Comparison of ENCODE assay signal across 19 cellular contexts in genomic region chr1:159756397-159756796, GRCh38. TPM values are rescaled to one million over a fixed set of nuclear protein-coding genes. Genes with fewer than 3 reads are reported as not detected.
DNase-seq lines count a peak whose midpoint lies in the region; ATAC-seq and TF ChIP-seq lines count a peak whose summit lies in the region.
"Had no signal": no experiment of that assay in that cellular context is flagged by ENCODE, and none has a peak within 500 bp of the region (broad histone marks: within the 10 kb centered on the region; RNA-seq: fewer than 3 reads in every experiment).

No MANE protein-coding gene starts in this region.

- ATAC-seq in Right ventricle myocardium superior (ENCODE audit: poor library complexity) (peak; percentile 65), left cardiac atrium (peak; percentile 54 to 66), HG03280 (IDR thresholded peaks at IDR 0.05; ENCODE audit: unreplicated experiment) (no peak)
- ATAC-seq: Panc1 had no signal

- H2BK20ac ChIP-seq in H9 (ENCODE audit: low read depth, low read length, poor library complexity, severe bottlenecking): no peak overlapping the region

- no peak overlapping the region for H3K4me3 ChIP-seq in left ventricle myocardium inferior
- H3K4me3 ChIP-seq in tibial nerve: no peak overlapping the region

- H3K36me3 ChIP-seq in left ventricle myocardium inferior (no peaks in the 10 kb centered on the region), tibial nerve (no peaks in the 10 kb centered on the region)

- H3K4me3 Mint-ChIP-seq in H9: no peak overlapping the region
- H3K4me3 Mint-ChIP-seq: activated B cell treated with CpG ODN at 0.5 μM for 24 hours had no signal

- no peak overlapping the region for H2AK5ac ChIP-seq in H9 (ENCODE audit: insufficient read length, low read length)

- H2BK12ac ChIP-seq in H9 (ENCODE audit: insufficient read length, low read depth, low read length): no peak overlapping the region

- no peak overlapping the region for H4K8ac ChIP-seq in H9 (replicated peaks; ENCODE audit: insufficient read length, low read depth, low read length)

- peaks cover 0 to 2% of the 10 kb centered on the region in 2 experiments; a peak in 1 of 5 replicates for H3K9me3 Mint-ChIP-seq in H9
- H3K9me3 Mint-ChIP-seq: activated B cell treated with CpG ODN at 0.5 μM for 24 hours had no signal

- no peaks in the 10 kb centered on the region for H4K20me1 ChIP-seq in H9 (ENCODE audit: control insufficient read depth, insufficient read depth, insufficient read length)

- no peak overlapping the region for H3K23ac ChIP-seq in H9 (ENCODE audit: insufficient read length, low read depth, low read length)

- no peaks in the 10 kb centered on the region for H3K79me1 ChIP-seq in H9 (ENCODE audit: insufficient read depth, low read depth, low read length, poor library complexity, severe bottlenecking)

- H3K4ac ChIP-seq in H9 (ENCODE audit: low read depth, low read length): no peak overlapping the region

- TF ChIP-seq POLR2A in tibial nerve (IDR thresholded peaks at IDR 0.05): no peak

- H3K36me3 Mint-ChIP-seq in H9 (ENCODE audit: insufficient read depth in 1 of 3, low read depth in 3 of 3): no peaks in the 10 kb centered on the region

- H2BK5ac ChIP-seq in H9 (ENCODE audit: insufficient read length, low read length): no peak overlapping the region

- no peaks in the 10 kb centered on the region for H3K9me3 ChIP-seq in left ventricle myocardium inferior (replicated peaks)
- H3K9me3 ChIP-seq in tibial nerve: no peaks in the 10 kb centered on the region
- no peaks in the 10 kb centered on the region for H3K9me3 ChIP-seq in H9 (ENCODE audit: control insufficient read depth, low read depth, low read length)
- H3K9me3 ChIP-seq: Caco-2 had no signal

- H3K4me1 ChIP-seq in left ventricle myocardium inferior (peaks cover 18% of the 10 kb centered on the region), tibial nerve (no peaks in the 10 kb centered on the region), H9 (ENCODE audit: insufficient read depth, low read length) (no peaks in the 10 kb centered on the region)
- H3K4me1 ChIP-seq: Caco-2 had no signal

- H2BK120ac ChIP-seq in H9 (ENCODE audit: low read depth, low read length, poor library complexity, severe bottlenecking): no peak overlapping the region

- no peak overlapping the region for H2BK15ac ChIP-seq in H9 (ENCODE audit: low read depth, low read length)

- no peak overlapping the region for H3K4me2 ChIP-seq in H9 (ENCODE audit: insufficient read depth, insufficient read length, low read length)

- peak; percentile 42 to 62 for TF ChIP-seq EP300 in tibial nerve (IDR thresholded peaks at IDR 0.05)

- no peak overlapping the region for H4K5ac ChIP-seq in H9 (ENCODE audit: insufficient read length, low read depth, low read length)

- TF ChIP-seq CTCF in left ventricle myocardium inferior (IDR thresholded peaks at IDR 0.05; ENCODE audit: borderline replicate concordance) (no peak), tibial nerve (IDR thresholded peaks at IDR 0.05) (no peak), H9 (conservative IDR thresholded peaks at IDR 0.05) (no peak)

- no peak overlapping the region for H3K27ac ChIP-seq in left ventricle myocardium inferior (replicated peaks)
- H3K27ac ChIP-seq in tibial nerve: no peak overlapping the region
- H3K27ac ChIP-seq in H9 (ENCODE audit: insufficient read length, low read depth, low read length): no peak overlapping the region

- no peak overlapping the region for H4K91ac ChIP-seq in H9 (ENCODE audit: insufficient read length, low read depth, low read length)

- no peak overlapping the region for H3T11ph ChIP-seq in H9 (ENCODE audit: low read length)

- DNase-seq in Right ventricle myocardium superior (no peak), left ventricle myocardium inferior (no peak), SKM-1 (lab: John Stamatoyannopoulos, UW; ENCODE audit: unreplicated experiment) (peak; percentile 73), left cardiac atrium (no peak), tibial nerve (ENCODE audit: low spot score in 2 of 2) (peak in 1 of 2 donors; percentile 28), H9 (no peak), middle frontal gyrus (ENCODE audit: extremely low spot score, low spot score) (no peak)
- DNase-seq: ACHN; activated B cell treated with CpG ODN at 0.5 μM for 24 hours; activated effector memory CD4-positive, alpha-beta T cell treated with anti-CD3 and anti-CD28 coated beads, Interleukin-2, amount 50 U/mL, for 16 hours; Caco-2; mesendoderm; NCI-H2029 treated with DMSO at 0.1 percent for 48 hours; NCI-H524 treated with DMSO at 0.1 percent for 48 hours; stimulated activated CD4-positive, alpha-beta T cell treated with anti-CD3 and anti-CD28 coated beads, Interleukin-1b, Interleukin-23, amount 100 ng/mL, for 48 hours had no signal

- no peak overlapping the region for H3K14ac ChIP-seq in H9 (ENCODE audit: insufficient read depth, low read length)

- H3K56ac ChIP-seq in H9 (ENCODE audit: insufficient read length, low read depth, low read length): no peak overlapping the region

- H3K4me1 Mint-ChIP-seq in H9: no peaks in the 10 kb centered on the region
- H3K4me1 Mint-ChIP-seq: activated B cell treated with CpG ODN at 0.5 μM for 24 hours had no signal

- no peak overlapping the region for H3K9ac ChIP-seq in H9 (ENCODE audit: extremely low read depth, insufficient read length, low read length)

- H3K23me2 ChIP-seq in H9 (ENCODE audit: insufficient read length, low read depth, low read length, poor library complexity, severe bottlenecking): no peaks in the 10 kb centered on the region

- H3K79me2 ChIP-seq in H9 (ENCODE audit: insufficient read depth, low read length): no peaks in the 10 kb centered on the region

- H2AFZ ChIP-seq in H9 (ENCODE audit: low read length): no peak overlapping the region

- H3K27me3 Mint-ChIP-seq in H9 (ENCODE audit: low read depth): peaks cover 2% of the 10 kb centered on the region; the same call in 1 of the 2 replicates

- H3K27ac Mint-ChIP-seq in H9: no peak overlapping the region
- H3K27ac Mint-ChIP-seq: activated B cell treated with CpG ODN at 0.5 μM for 24 hours had no signal

- intact Hi-C loops in Right ventricle myocardium superior (cut with DNase I): no loop called here
- intact Hi-C loops in left ventricle myocardium inferior (cut with micrococcal nuclease): no loop called here
- intact Hi-C loops in left cardiac atrium (cut with DNase I): no loop called here

- no peak overlapping the region for H3K18ac ChIP-seq in H9 (ENCODE audit: insufficient read length, low read depth, low read length)

- no peaks in the 10 kb centered on the region for H3K27me3 ChIP-seq in left ventricle myocardium inferior (ENCODE audit: low read depth)
- H3K27me3 ChIP-seq in tibial nerve: no peaks in the 10 kb centered on the region
- no peaks in the 10 kb centered on the region for H3K27me3 ChIP-seq in H9 (ENCODE audit: insufficient read depth, low read length)

RNA-seq across cellular contexts. Expression of gene DUSP23, which starts 24.4 kb away (rescaled TPM):
- total RNA-seq in Right ventricle myocardium superior (15.5 TPM), left ventricle myocardium inferior (15.0 TPM), left cardiac atrium (10 to 100 TPM; 25.4 to 36.0 TPM), tibial nerve (100 to 1,000 TPM; 114 to 162 (median 123) TPM), H9 (2021) (25.0 and 27.3 TPM in 2 replicates)

RNA-seq across cellular contexts. Expression of gene CRP, which starts 42.0 kb away (rescaled TPM):
- total RNA-seq in Right ventricle myocardium superior (not detected), left ventricle myocardium inferior (not detected), left cardiac atrium (not detected), tibial nerve (not detected), H9 (2021) (not detected in 2 replicates)
- total RNA-seq: activated B cell treated with CpG ODN at 0.5 μM for 24 hours, Caco-2, H1, HT-29 had no signal

RNA-seq across cellular contexts. Expression of gene FCRL6, which starts 45.8 kb away (rescaled TPM):
- total RNA-seq in Right ventricle myocardium superior (0.32 TPM), left ventricle myocardium inferior (0.33 TPM), left cardiac atrium (1 to 10 TPM in 1 of 2 donors, under 1 TPM in 1; 0.21 to 1.1 TPM), tibial nerve (1 to 10 TPM in 2 of 4 donors, under 1 TPM in 2; 0.39 to 2.2 (median 1.4) TPM), H9 (2021) (not detected in 2 replicates)
- total RNA-seq: activated B cell treated with CpG ODN at 0.5 μM for 24 hours, Caco-2, H1, HT-29 had no signal
